ENCODE assay signal across 8 cellular contexts in genomic region chr1:1115830-1116700, GRCh38. TPM values are rescaled to one million over a fixed set of nuclear protein-coding genes. Genes with fewer than 3 reads are reported as not detected.
A peak's percentile ranks its signal among the peaks of the same experiment; 100 is the strongest.
DNase-seq lines count a peak whose midpoint lies in the region; ATAC-seq, FAIRE-seq and TF ChIP-seq lines count a peak whose summit lies in the region.

TSS of gene C1orf159 (minus strand) at chr1:1116089. CDS start at chr1:1091543, 24,546 bp downstream.

- H3K27me3 Mint-ChIP-seq in memory B cell: peaks cover 3% of the 10 kb centered on the region

- H3K36me3 ChIP-seq in H1 (ENCODE audit: control insufficient read depth in 2 of 4, insufficient read depth in 4 of 4, low read length in 3 of 4): no peaks in the 10 kb centered on the region

- CTCF ChIA-PET in H1 (lab: Charles Lee; ENCODE audit: partially characterized antibody): no interaction called here

- H3K27ac Mint-ChIP-seq in memory B cell: peak within 1 kb of the TSS; percentile 92

- H2BK12ac ChIP-seq in H1 (ENCODE audit: low read depth, low read length): no peak within 1 kb of the TSS

- no peak for FAIRE-seq in H1 (lab: Jason Lieb, UNC)

- peak; percentile 96 for DNase-seq in CMK (ENCODE audit: low read depth)
- DNase-seq in HT1080 (ENCODE audit: low read depth): peak; percentile 98
- peak; percentile 97 for DNase-seq in NOMO-1 treated with dmso at 0.1 percent for 144 hours (lab: John Stamatoyannopoulos, UW; ENCODE audit: unreplicated experiment)
- peak; percentile 98 for DNase-seq in activated CD8-positive, alpha-beta memory T cell treated with anti-CD3 and anti-CD28 coated beads for 4 hours (ENCODE audit: low read depth in 2 of 2)
- DNase-seq in H1 (ENCODE audit: low read depth in 1 of 2, low spot score in 2 of 2): peak; percentile 87 to 99
- peak; percentile 98 for DNase-seq in memory B cell (ENCODE audit: low spot score in 2 of 2)
- peak; percentile 96 for DNase-seq in stimulated activated CD8-positive, alpha-beta memory T cell treated with anti-CD3 and anti-CD28 coated beads, Interleukin-12 subunit alpha, Interleukin-12 subunit beta, amount 100 ng/mL, for 1 hour (ENCODE audit: low read depth)

- H3K9me3 ChIP-seq in H1 (ENCODE audit: insufficient read depth in 2 of 2, low read depth in 1 of 2, low read length in 1 of 2): peaks cover 4 to 5% of the 10 kb centered on the region in 2 experiments; a peak in 1 of 4 replicates

- no peak within 1 kb of the TSS for H3K23ac ChIP-seq in H1 (ENCODE audit: insufficient read length)

- no peak within 1 kb of the TSS for H3K56ac ChIP-seq in H1 (replicated peaks; ENCODE audit: insufficient read length, low read depth, low read length)

- H3K27ac ChIP-seq in H1 (ENCODE audit: low read depth, low read length): no peak within 1 kb of the TSS

- ATAC-seq in GM21360 (IDR thresholded peaks at IDR 0.05; ENCODE audit: unreplicated experiment): peak; percentile 90
- ATAC-seq in memory B cell (ENCODE audit: low read depth): peak; percentile 89

- H3K79me1 ChIP-seq in H1 (ENCODE audit: low read depth, low read length): peaks cover 2% of the 10 kb centered on the region

- peak within 1 kb of the TSS; percentile 49 to 78 (median 54) for H3K4me3 ChIP-seq in H1 (ENCODE audit: extremely low read depth in 1 of 4, insufficient read depth in 2 of 4, low read depth in 3 of 4, low read length in 4 of 4)

- peaks cover 1 to 3% of the 10 kb centered on the region in 2 experiments for H4K20me1 ChIP-seq in H1 (replicated peaks in 1 of 2; ENCODE audit: control insufficient read depth in 1 of 2, insufficient read depth in 2 of 2, low read length in 2 of 2)

- no peak within 1 kb of the TSS; a peak in 2 of 7 replicates for H3K9ac ChIP-seq in H1 (replicated peaks in 1 of 4; ENCODE audit: extremely low read depth in 1 of 4, low read depth in 3 of 4, low read length in 3 of 4)

- H4K8ac ChIP-seq in H1 (ENCODE audit: extremely low read depth, insufficient read depth, low read length): peak within 1 kb of the TSS; percentile 89

- TF ChIP-seq POLR2A in H1 (IDR thresholded peaks at IDR 0.05; ENCODE audit: control extremely low read depth in 1 of 2, low read depth in 2 of 2, low read length in 2 of 2): peak in 1 of 2 experiments; percentile 22; a peak in 1 of 3 replicates

- POLR2A ChIA-PET in H1 (lab: Charles Lee; ENCODE audit: partially characterized antibody): interaction anchor here (1.0 kb wide), 1 partner anchor 115 kb away, joined by 3 read pairs; no protein-coding TSS in a partner anchor

- peaks cover 7% of the 10 kb centered on the region for H3K9me3 Mint-ChIP-seq in memory B cell

- TF ChIP-seq CTCF in H1 (IDR thresholded peaks at IDR 0.05; ENCODE audit: control extremely low read depth in 1 of 3, insufficient read depth in 1 of 3, low read depth in 1 of 3, low read length in 3 of 3): no peak

- H3K27me3 ChIP-seq in H1 (replicated peaks in 1 of 4; ENCODE audit: control insufficient read depth in 3 of 4, extremely low read depth in 1 of 4, insufficient read depth in 3 of 4, low read length in 3 of 4): peaks cover 2 to 19% (median 15%) of the 10 kb centered on the region in 4 experiments; a peak in 6 of 7 replicates

- H2AFZ ChIP-seq in H1 (ENCODE audit: low read length): no peak within 1 kb of the TSS

- peak within 1 kb of the TSS; percentile 15 for H4K5ac ChIP-seq in H1 (ENCODE audit: insufficient read length, low read depth, low read length)

- peak within 1 kb of the TSS; percentile 39; the same call in 1 of the 2 replicates for H2AK5ac ChIP-seq in H1 (ENCODE audit: low read depth, low read length)

- H4K91ac ChIP-seq in H1 (replicated peaks; ENCODE audit: insufficient read length, low read length): no peak within 1 kb of the TSS

- no peak within 1 kb of the TSS for H2BK20ac ChIP-seq in H1 (ENCODE audit: low read length)

- H2BK15ac ChIP-seq in H1 (ENCODE audit: low read length): no peak within 1 kb of the TSS

- 0% methylated on average over 26 of the region's 124 CpGs; no CpG with 5 or more reads in 1 of the 2 experiments for WGBS in H1 (ENCODE audit: extremely low coverage in 1 of 2, insufficient coverage in 1 of 2, insufficient read length in 1 of 2, insufficient replicate concordance in 2 of 2, low coverage in 1 of 2, low lambda C conversion rate in 2 of 2, missing lambda C conversion rate in 1 of 2), 2 experiments

- no peak within 1 kb of the TSS for H3K4ac ChIP-seq in H1 (replicated peaks; ENCODE audit: insufficient read length, low read depth, low read length)

- peaks cover 0 to 8% of the 10 kb centered on the region in 2 experiments; a peak in 1 of 4 replicates for H3K79me2 ChIP-seq in H1 (ENCODE audit: control insufficient read depth in 1 of 2, insufficient read depth in 2 of 2, low read length in 2 of 2)

- TF ChIP-seq RAD21 in H1 (IDR thresholded peaks at IDR 0.05 in 1 of 2, conservative IDR thresholded peaks at IDR 0.05 in 1 of 2; ENCODE audit: low read depth in 2 of 2, low read length in 2 of 2): no peak

- no peak within 1 kb of the TSS for H3K14ac ChIP-seq in H1 (ENCODE audit: insufficient read length)

- no peak within 1 kb of the TSS for H2BK120ac ChIP-seq in H1 (replicated peaks; ENCODE audit: low read depth, low read length)

- H3K4me2 ChIP-seq in H1 (ENCODE audit: insufficient read depth in 1 of 2, low read depth in 2 of 2, low read length in 2 of 2): peak within 1 kb of the TSS; percentile 77 to 86

- no peak within 1 kb of the TSS for H2BK5ac ChIP-seq in H1 (ENCODE audit: low read depth, low read length)

- H3K23me2 ChIP-seq in H1 (ENCODE audit: low read depth, low read length): peaks cover 7% of the 10 kb centered on the region; the same call in 1 of the 2 replicates

- peaks cover 14% of the 10 kb centered on the region for H3K36me3 Mint-ChIP-seq in memory B cell

- H3K4me1 Mint-ChIP-seq in memory B cell: peaks cover 4% of the 10 kb centered on the region

- H3K4me3 Mint-ChIP-seq in memory B cell: peak within 1 kb of the TSS; percentile 88

- TF ChIP-seq EP300 in H1 (IDR thresholded peaks at IDR 0.05; ENCODE audit: borderline replicate concordance in 1 of 2, low read depth in 2 of 2, low read length in 2 of 2): no peak

- peak within 1 kb of the TSS; percentile 71; the same call in 1 of the 2 replicates for H3K18ac ChIP-seq in H1 (ENCODE audit: extremely low read depth, low read length)

- H3K4me1 ChIP-seq in H1 (replicated peaks in 1 of 4; ENCODE audit: control insufficient read depth in 3 of 4, insufficient read depth in 4 of 4, low read length in 3 of 4): peaks cover 0 to 5% (median 2%) of the 10 kb centered on the region in 4 experiments; a peak in 4 of 7 replicates

TF ChIP-seq in H1, 55 proteins besides CTCF, POLR2A, EP300 and RAD21 (continues in another document):
- TF ChIP-seq CBX8 (IDR thresholded peaks at IDR 0.05; ENCODE audit: borderline replicate concordance, low read depth, low read length): no peak
- TF ChIP-seq GABPA (IDR thresholded peaks at IDR 0.05; ENCODE audit: borderline replicate concordance, insufficient read depth, low read length): no peak
- no peak for TF ChIP-seq JUN (IDR thresholded peaks at IDR 0.05; ENCODE audit: low read depth, low read length)
- TF ChIP-seq SP4 (IDR thresholded peaks at IDR 0.05; ENCODE audit: low read length): no peak
- TF ChIP-seq CREB1 (IDR thresholded peaks at IDR 0.05): peak; percentile 74
- no peak for TF ChIP-seq SAP30 (IDR thresholded peaks at IDR 0.05; ENCODE audit: insufficient read depth, insufficient replicate concordance, low read length)
- no peak for TF ChIP-seq EZH2 (IDR thresholded peaks at IDR 0.05; ENCODE audit: low read depth, low read length, severe bottlenecking)
- no peak for TF ChIP-seq TAF7 (optimal IDR thresholded peaks at IDR 0.05; ENCODE audit: borderline replicate concordance, low read depth, low read length)
- TF ChIP-seq BCL11A (IDR thresholded peaks at IDR 0.05; ENCODE audit: low read depth in 2 of 2, low read length in 2 of 2): no peak
- TF ChIP-seq PHF8 (conservative IDR thresholded peaks at IDR 0.05; ENCODE audit: low read depth, low read length): peak; percentile 62
- TF ChIP-seq CTBP2 (IDR thresholded peaks at IDR 0.05; ENCODE audit: borderline replicate concordance, insufficient read depth, insufficient read length, low read length): peak; percentile 41
- TF ChIP-seq KDM1A (IDR thresholded peaks at IDR 0.05; ENCODE audit: borderline replicate concordance, low read length): no peak
- TF ChIP-seq BRCA1 (IDR thresholded peaks at IDR 0.05; ENCODE audit: low read depth, low read length): no peak
- TF ChIP-seq TAF1 (IDR thresholded peaks at IDR 0.05; ENCODE audit: low read depth, low read length): no peak
- TF ChIP-seq, protein P1, sequence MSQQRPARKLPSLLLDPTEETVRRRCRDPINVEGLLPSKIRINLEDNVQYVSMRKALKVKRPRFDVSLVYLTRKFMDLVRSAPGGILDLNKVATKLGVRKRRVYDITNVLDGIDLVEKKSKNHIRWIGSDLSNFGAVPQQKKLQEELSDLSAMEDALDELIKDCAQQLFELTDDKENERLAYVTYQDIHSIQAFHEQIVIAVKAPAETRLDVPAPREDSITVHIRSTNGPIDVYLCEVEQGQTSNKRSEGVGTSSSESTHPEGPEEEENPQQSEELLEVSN (IDR thresholded peaks at IDR 0.05): no peak
- no peak for TF ChIP-seq HDAC2 (IDR thresholded peaks at IDR 0.05; ENCODE audit: borderline replicate concordance in 1 of 2, low read depth in 2 of 2, low read length in 2 of 2)
- no peak for TF ChIP-seq RNF2 (IDR thresholded peaks at IDR 0.05; ENCODE audit: borderline replicate concordance, low read depth, low read length, missing control alignments, poor library complexity, severe bottlenecking)
- TF ChIP-seq RBBP5 (IDR thresholded peaks at IDR 0.05; ENCODE audit: borderline replicate concordance, low read depth, low read length): no peak
- no peak for TF ChIP-seq SIRT6 (IDR thresholded peaks at IDR 0.05; ENCODE audit: low read length)

RNA-seq across cellular contexts. Expression of gene C1orf159, which starts in this region (rescaled TPM):
- total RNA-seq in HT1080 (2014; rRNA removed; shearing (Covaris generic)): 17.8 and 19.8 TPM in 2 replicates
- polyA plus RNA-seq in HT1080 (2015; cell fraction: cytosol; rRNA removed): 12.3 and 16.1 TPM in 2 replicates
- 31.9 and 36.5 TPM in 2 replicates for polyA plus RNA-seq in HT1080 (2015; cell fraction: nucleus; rRNA removed)
- 10.9 and 12.4 TPM in 2 replicates for total RNA-seq in H1 (2021; fragmentation: NEBNext Ultra II Directional; extraction: Animal tissue kit (Norgen Biotek cat#: 25700))
- 10.0 and 15.7 TPM in 2 replicates for polyA plus RNA-seq in H1 (2011; rRNA removed)
- 11.1 TPM for polyA plus RNA-seq in H1 (2011; cell fraction: cytosol; rRNA removed)
- polyA plus RNA-seq in H1 (2011; cell fraction: nucleus; rRNA removed): 45.2 TPM
- 6.7 to 11.8 TPM (median 10.8 TPM) in 4 replicates for polyA plus RNA-seq in H1 (2012, experiment 1 of 2)
- 9.1 TPM for polyA plus RNA-seq in H1 (2012, experiment 2 of 2)
- polyA plus RNA-seq in H1 (2013, experiment 1 of 2): 8.9 TPM
- 8.4 TPM for polyA plus RNA-seq in H1 (2013, experiment 2 of 2)
- 2.8 and 4.3 TPM in 2 replicates for polyA minus RNA-seq in H1 (2011; rRNA and poly(A)+ RNA removed)
- polyA minus RNA-seq in H1 (2011; cell fraction: cytosol; rRNA and poly(A)+ RNA removed): 5.1 TPM
- 14.2 TPM for polyA minus RNA-seq in H1 (2011; cell fraction: nucleus; rRNA and poly(A)+ RNA removed)
